15 cellular contexts compared by ENCODE assay signal in the genomic region with DNA sequence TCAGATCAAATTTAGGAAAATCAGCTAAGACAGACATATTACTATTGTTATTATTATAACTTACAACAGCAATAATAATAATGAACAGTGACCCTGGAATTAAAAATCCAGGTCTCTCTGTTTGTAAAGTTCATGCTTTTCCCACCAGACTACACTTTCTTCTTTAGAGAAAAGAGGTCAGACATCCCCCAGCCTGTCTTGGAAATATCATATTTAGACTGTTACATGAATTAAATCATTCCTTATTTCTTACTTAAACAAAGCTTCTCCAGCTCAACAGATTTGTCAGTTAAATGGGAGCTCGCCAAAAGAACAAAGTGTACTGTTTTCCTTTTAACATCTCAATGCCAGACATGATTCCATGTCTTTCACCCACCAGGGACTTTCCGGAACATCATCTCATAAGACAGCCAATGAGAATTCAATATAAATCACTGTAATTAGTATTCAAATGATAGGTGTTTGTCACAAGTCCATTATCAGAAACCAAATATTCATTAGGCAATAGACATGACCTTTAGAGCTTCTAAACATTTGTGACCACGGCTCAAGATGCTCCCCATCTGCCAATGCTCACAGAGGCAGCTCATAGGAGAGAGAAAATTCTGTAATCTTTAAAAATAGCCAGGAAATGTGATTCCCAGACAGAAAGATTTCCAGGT.
DNase-seq lines count a peak whose midpoint lies in the region; ATAC-seq and TF ChIP-seq lines count a peak whose summit lies in the region.
"Had no signal": no experiment of that assay in that cellular context is flagged by ENCODE, and none has a peak within 500 bp of the region (broad histone marks: within the 10 kb centered on the region; RNA-seq: fewer than 3 reads in every experiment).

No MANE protein-coding gene starts in this region.

- ATAC-seq in Right ventricle myocardium inferior (peak; percentile 80), HG02840 (IDR thresholded peaks at IDR 0.05; ENCODE audit: low FRiP score, unreplicated experiment) (no peak), HG03175 (IDR thresholded peaks at IDR 0.05; ENCODE audit: unreplicated experiment) (no peak)
- ATAC-seq: K562; stimulated activated naive CD8-positive, alpha-beta T cell treated with anti-CD3 and anti-CD28 coated beads, Interleukin-15, Interleukin-2, amounts not matched to agents 100 U/mL and 50 U/mL, for 24 hours had no signal

- no peak overlapping the region for H3K27ac Mint-ChIP-seq in activated CD4-positive, alpha-beta T cell treated with anti-CD3 and anti-CD28 coated beads, Interleukin-2, amount 10 ng/mL, durations not matched to agents 24 days and 14 days
- H3K27ac Mint-ChIP-seq: activated T-helper 1 cell treated with anti-CD3 and anti-CD28 coated beads, Interleukin-12 subunit alpha, Interleukin-12 subunit beta, Interleukin-2, Interleukin-4 antibody, amounts not matched to agents 30 ng/mL and 10 ng/mL and 1 ng/mL, durations not matched to agents 14 hours and 24 hours and 36 hours had no signal

- H3K27me3 ChIP-seq in left ventricle myocardium inferior (ENCODE audit: low read depth) = no peaks in the 10 kb centered on the region
- no peaks in the 10 kb centered on the region for H3K27me3 ChIP-seq in rectal smooth muscle tissue (ENCODE audit: control insufficient read depth, insufficient read depth, low read length)

- TF ChIP-seq CTCF in left ventricle myocardium inferior (IDR thresholded peaks at IDR 0.05; ENCODE audit: borderline replicate concordance) = no peak

- DNase-seq in Right ventricle myocardium inferior (ENCODE audit: missing footprints) = no peak
- no peak for DNase-seq in cardiac septum (ENCODE audit: low spot score)
- peak; percentile 16 for DNase-seq in left ventricle myocardium inferior
- DNase-seq in nucleus accumbens (lab: John Stamatoyannopoulos, UW) = no peak
- DNase-seq in activated CD4-positive, alpha-beta T cell treated with anti-CD3 and anti-CD28 coated beads, Interleukin-2, amount 10 ng/mL, durations not matched to agents 24 days and 14 days = no peak
- DNase-seq: GM23248; NCI-H1417 treated with DMSO at 0.1 percent for 48 hours; NCI-H510A; stimulated activated naive CD8-positive, alpha-beta T cell treated with anti-CD3 and anti-CD28 coated beads, Interleukin-15, Interleukin-2, amounts not matched to agents 100 U/mL and 50 U/mL, for 24 hours; T-helper 2 cell had no signal

- no peak overlapping the region for H3K4me3 Mint-ChIP-seq in activated CD4-positive, alpha-beta T cell treated with anti-CD3 and anti-CD28 coated beads, Interleukin-2, amount 10 ng/mL, durations not matched to agents 24 days and 14 days
- H3K4me3 Mint-ChIP-seq: activated T-helper 1 cell treated with anti-CD3 and anti-CD28 coated beads, Interleukin-12 subunit alpha, Interleukin-12 subunit beta, Interleukin-2, Interleukin-4 antibody, amounts not matched to agents 30 ng/mL and 10 ng/mL and 1 ng/mL, durations not matched to agents 14 hours and 24 hours and 36 hours had no signal

- peaks cover 13% of the 10 kb centered on the region for H3K27me3 Mint-ChIP-seq in activated CD4-positive, alpha-beta T cell treated with anti-CD3 and anti-CD28 coated beads, Interleukin-2, amount 10 ng/mL, durations not matched to agents 24 days and 14 days

- H3K4me3 ChIP-seq in left ventricle myocardium inferior (no peak overlapping the region), rectal smooth muscle tissue (ENCODE audit: low read length) (no peak overlapping the region)
- H3K4me3 ChIP-seq: GM23248, K562 had no signal

- H3K4me1 ChIP-seq in left ventricle myocardium inferior (peaks cover 22% of the 10 kb centered on the region), rectal smooth muscle tissue (ENCODE audit: control insufficient read depth, insufficient read depth, low read length) (peaks cover 2% of the 10 kb centered on the region)

- no peaks in the 10 kb centered on the region for H3K36me3 ChIP-seq in left ventricle myocardium inferior
- H3K36me3 ChIP-seq in rectal smooth muscle tissue (ENCODE audit: control insufficient read depth, insufficient read depth, low read length) = no peaks in the 10 kb centered on the region

- no peaks in the 10 kb centered on the region for H3K4me1 Mint-ChIP-seq in activated CD4-positive, alpha-beta T cell treated with anti-CD3 and anti-CD28 coated beads, Interleukin-2, amount 10 ng/mL, durations not matched to agents 24 days and 14 days

- H3K27ac ChIP-seq in left ventricle myocardium inferior (replicated peaks) (peak overlapping the region; percentile 75), rectal smooth muscle tissue (ENCODE audit: low read depth, low read length) (peak overlapping the region; percentile 4)
- H3K27ac ChIP-seq: GM23248 had no signal

- no peaks in the 10 kb centered on the region for H3K9me3 ChIP-seq in left ventricle myocardium inferior (replicated peaks)

- intact Hi-C loops in Right ventricle myocardium inferior (cut with DNase I) (loop anchor here (5.0 kb wide), 1 partner anchor 354 kb away; the partner anchor contains the start of gene ENC1), cardiac septum (cut with DNase I) (no loop called here), left ventricle myocardium inferior (cut with micrococcal nuclease) (no loop called here)
- intact Hi-C loops in activated CD4-positive, alpha-beta T cell treated with anti-CD3 and anti-CD28 coated beads, Interleukin-2, amount 10 ng/mL, durations not matched to agents 24 days and 14 days (cut with micrococcal nuclease) = no loop called here

- no peaks in the 10 kb centered on the region for H3K36me3 Mint-ChIP-seq in activated CD4-positive, alpha-beta T cell treated with anti-CD3 and anti-CD28 coated beads, Interleukin-2, amount 10 ng/mL, durations not matched to agents 24 days and 14 days (ENCODE audit: low read depth)

- no peaks in the 10 kb centered on the region for H3K9me3 Mint-ChIP-seq in activated CD4-positive, alpha-beta T cell treated with anti-CD3 and anti-CD28 coated beads, Interleukin-2, amount 10 ng/mL, durations not matched to agents 24 days and 14 days
- H3K9me3 Mint-ChIP-seq: activated T-helper 1 cell treated with anti-CD3 and anti-CD28 coated beads, Interleukin-12 subunit alpha, Interleukin-12 subunit beta, Interleukin-2, Interleukin-4 antibody, amounts not matched to agents 30 ng/mL and 10 ng/mL and 1 ng/mL, durations not matched to agents 14 hours and 24 hours and 36 hours had no signal

- no peak overlapping the region for H3K9ac ChIP-seq in rectal smooth muscle tissue (ENCODE audit: low read length)
- H3K9ac ChIP-seq: GM23248 had no signal
